10 cellular contexts compared by ENCODE assay signal in genomic region chr11:31045335-31045734, GRCh38.
DNase-seq lines count a peak whose midpoint lies in the region; ATAC-seq and TF ChIP-seq lines count a peak whose summit lies in the region.
"Had no signal": no experiment of that assay in that cellular context is flagged by ENCODE, and none has a peak within 500 bp of the region (broad histone marks: within the 10 kb centered on the region; RNA-seq: fewer than 3 reads in every experiment).

No MANE protein-coding gene starts in this region.

- peak; percentile 29 for TF ChIP-seq CTCF in fibroblast of the aortic adventitia (IDR thresholded peaks at IDR 0.05; ENCODE audit: insufficient read depth, low read length)

- 32 to 35% methylated on average over 5 of the region's 5 CpGs for WGBS in aorta, 2 donors

- H3K27ac ChIP-seq in aorta (ENCODE audit: low read depth in 1 of 2, low read length in 2 of 2) = no peak overlapping the region

- H3K4me3 ChIP-seq in fibroblast of the aortic adventitia (ENCODE audit: low read depth, low read length) = no peak overlapping the region
- H3K4me3 ChIP-seq in aorta (ENCODE audit: low read length in 2 of 2) = no peak overlapping the region

- no peaks in the 10 kb centered on the region for H3K9me3 ChIP-seq in aorta (ENCODE audit: control insufficient read depth, low read length)

- no peaks in the 10 kb centered on the region for H3K4me1 ChIP-seq in aorta (ENCODE audit: control insufficient read depth in 1 of 2, insufficient read depth in 2 of 2, low read length in 2 of 2)

- no peak for ATAC-seq in aorta (ENCODE audit: low FRiP score)
- ATAC-seq: activated CD4-positive, CD25-positive, alpha-beta regulatory T cell treated with anti-CD3 and anti-CD28 coated beads, Interleukin-2, amount 50 U/mL, for 24 hours had no signal

- DNase-seq in A172 (ENCODE audit: low spot score) (peak; percentile 30), DMS53 treated with DMSO at 0.1 percent for 48 hours (lab: John Stamatoyannopoulos, UW; ENCODE audit: unreplicated experiment) (peak; percentile 45), NCI-H69 (lab: John Stamatoyannopoulos, UW) (peak; percentile 76), fibroblast of the aortic adventitia (ENCODE audit: low read depth) (peak; percentile 27), aorta (no peak), NCI-H524 (lab: John Stamatoyannopoulos, UW) (no peak), occipital lobe (lab: John Stamatoyannopoulos, UW) (no peak)
- DNase-seq in activated CD4-positive, alpha-beta T cell treated with anti-CD3 and anti-CD28 coated beads, Interleukin-2, amount 50 U/mL, for 4 hours = no peak
- DNase-seq: NCI-H510A had no signal

- intact Hi-C loops in aorta (cut with DNase I) = no loop called here

- H3K27me3 ChIP-seq in aorta (ENCODE audit: control insufficient read depth in 1 of 2, insufficient read depth in 2 of 2, low read length in 1 of 2) = peaks cover 0 to 2% of the 10 kb centered on the region in 2 donors

- no peaks in the 10 kb centered on the region for H3K36me3 ChIP-seq in aorta (ENCODE audit: control insufficient read depth in 1 of 2, insufficient read depth in 2 of 2, low read length in 1 of 2)

Comparison
In these comparisons a context has a peak if more than half of its experiments do, and no peak if none do; other contexts are left out.
1. DNase-seq: peak in A172 (single experiment), DMS53 treated with DMSO at 0.1 percent for 48 hours (single experiment), NCI-H69 (single experiment) and fibroblast of the aortic adventitia (single experiment); none in activated CD4-positive, alpha-beta T cell treated with anti-CD3 and anti-CD28 coated beads, Interleukin-2, amount 50 U/mL, for 4 hours (0 of 2), aorta (0 of 2), NCI-H524 (0 of 2) and occipital lobe (single experiment).